1 cellular context compared by ENCODE assay signal in genomic region chr10:72146559-72147323, GRCh38.
A peak's percentile ranks its signal among the peaks of the same experiment; 100 is the strongest.
TF ChIP-seq lines count a peak whose summit lies in the region.

No MANE protein-coding gene starts in this region.

TF ChIP-seq in K562, 482 proteins besides CTCF, POLR2A, EP300 and RAD21 (continued from another document):
- TF ChIP-seq XRCC5 (IDR thresholded peaks at IDR 0.05; ENCODE audit: low read depth, low read length), result no peak
- TF ChIP-seq PATZ1 (CRISPR knock-in tag; IDR thresholded peaks at IDR 0.05; ENCODE audit: borderline replicate concordance), result no peak
- no peak for TF ChIP-seq RBBP5 (IDR thresholded peaks at IDR 0.05; ENCODE audit: borderline replicate concordance, insufficient read depth, low read length, poor library complexity, severe bottlenecking)
- TF ChIP-seq HMBOX1 (IDR thresholded peaks at IDR 0.05), result 0 out of 2 replicates have a peak, but pooled peaks have one; percentile 16
- TF ChIP-seq STAT5B (CRISPR knock-in tag; IDR thresholded peaks at IDR 0.05), result no peak
- no peak for TF ChIP-seq ZNF655 (CRISPR knock-in tag; IDR thresholded peaks at IDR 0.05)
- peak; percentile 49; the same call in 1 of the 2 replicates for TF ChIP-seq CEBPB (tag; IDR thresholded peaks at IDR 0.05)
- no peak for TF ChIP-seq VEZF1 (CRISPR knock-in tag; IDR thresholded peaks at IDR 0.05)
- TF ChIP-seq PRDM10 (IDR thresholded peaks at IDR 0.05; ENCODE audit: partially characterized antibody), result peak; percentile 50
- TF ChIP-seq LARP7 (IDR thresholded peaks at IDR 0.05), result no peak
- TF ChIP-seq ESRRA (IDR thresholded peaks at IDR 0.05; ENCODE audit: borderline replicate concordance, low read depth), result no peak
- TF ChIP-seq MXI1 (IDR thresholded peaks at IDR 0.05; ENCODE audit: low read depth, low read length), result no peak
- no peak for TF ChIP-seq CEBPG (CRISPR knock-in tag; IDR thresholded peaks at IDR 0.05)
- TF ChIP-seq CEBPG (tag; conservative IDR thresholded peaks at IDR 0.05 in 1 of 2, IDR thresholded peaks at IDR 0.05 in 1 of 2), result 0 out of 4 replicates have a peak, but pooled peaks of 1 of the 2 experiments have one; percentile 16
